Comparison of ENCODE assay signal across 26 cellular contexts in genomic region chr1:56834137-56834900, GRCh38. TPM values are rescaled to one million over a fixed set of nuclear protein-coding genes. Genes with fewer than 3 reads are reported as not detected.
DNase-seq lines count a peak whose midpoint lies in the region; ATAC-seq, FAIRE-seq and TF ChIP-seq lines count a peak whose summit lies in the region.
"Had no signal": no experiment of that assay in that cellular context is flagged by ENCODE, and none has a peak within 500 bp of the region (broad histone marks: within the 10 kb centered on the region; RNA-seq: fewer than 3 reads in every experiment).

No MANE protein-coding gene starts in this region.

- FAIRE-seq in HepG2 (lab: Jason Lieb, UNC): no peak
- FAIRE-seq: A549, GM12891, GM18507 had no signal

- no TSS peak for BruUV-seq in HepG2 (replicated peaks; lab: Mats Ljungman, UMichigan)

- H3K27me3 Mint-ChIP-seq in immature natural killer cell (ENCODE audit: low read depth in 3 of 3) (peaks cover 2 to 6% (median 3%) of the 10 kb centered on the region in 3 donors), neural crest cell (ENCODE audit: low read depth) (peaks cover 2% of the 10 kb centered on the region)

- peaks cover 5% of the 10 kb centered on the region for H3F3A ChIP-seq in SK-N-SH (replicated peaks; ENCODE audit: insufficient read depth)

- H3K9me2 ChIP-seq in SK-N-SH: no peaks in the 10 kb centered on the region

- no peaks in the 10 kb centered on the region for H4K20me1 ChIP-seq in HepG2 (ENCODE audit: insufficient read depth, low read length)
- H4K20me1 ChIP-seq in SK-N-SH (ENCODE audit: insufficient read depth): no peaks in the 10 kb centered on the region

- H3K27ac ChIP-seq in HepG2 (ENCODE audit: extremely low read length, insufficient read depth, low read length) (no peak overlapping the region), right lobe of liver (peak overlapping the region in 1 of 3 donors; percentile 79), SK-N-SH (ENCODE audit: low read depth in 2 of 2, low read length in 1 of 2) (no peak overlapping the region)
- H3K27ac ChIP-seq: A549 had no signal

- H3K27ac Mint-ChIP-seq in immature natural killer cell (peak overlapping the region in 5 of 6 donors; percentile 13 to 80 (median 54)), neural crest cell (ENCODE audit: unreplicated experiment) (peak overlapping the region; percentile 20)
- H3K27ac Mint-ChIP-seq: CD4-positive, alpha-beta memory T cell; GM23338; H9 had no signal

- H2AFZ ChIP-seq in HepG2 (ENCODE audit: low read length): no peak overlapping the region
- H2AFZ ChIP-seq in SK-N-SH (ENCODE audit: low read depth): no peak overlapping the region
- H2AFZ ChIP-seq: GM23338 had no signal

- H3K4me2 ChIP-seq in HepG2 (ENCODE audit: low read depth, low read length) (no peak overlapping the region), SK-N-SH (no peak overlapping the region)
- H3K4me2 ChIP-seq: A549, GM23338 had no signal

- H3K36me3 ChIP-seq in HepG2 (replicated peaks in 1 of 2; ENCODE audit: control insufficient read depth in 1 of 2, insufficient read depth in 2 of 2, low read length in 2 of 2): no peaks in the 10 kb centered on the region
- no peaks in the 10 kb centered on the region for H3K36me3 ChIP-seq in right lobe of liver
- H3K36me3 ChIP-seq in SK-N-SH (replicated peaks in 1 of 2; ENCODE audit: control insufficient read depth in 1 of 2, insufficient read depth in 2 of 2, low read length in 1 of 2): no peaks in the 10 kb centered on the region

- in situ Hi-C loops in HepG2 (cut with HindIII; ENCODE audit: extremely low pct_ligation_motif_present, low pct_unique_long_range_greater_than_20kb): loop anchor here (5.0 to 25.0 kb wide), 4 partner anchors 133 to 1203 kb away; partner anchors contain the start of gene C8B

- ATAC-seq in HepG2: no peak
- no peak for ATAC-seq in right lobe of liver
- ATAC-seq in GM19395 (IDR thresholded peaks at IDR 0.05; ENCODE audit: unreplicated experiment): no peak
- ATAC-seq: A549, GM23338, HCT116 had no signal

- CTCF ChIA-PET in HepG2 (lab: Yijun Ruan, JAX; ENCODE audit: low intra/inter-chr PET ratio, low total read pairs) (no interaction called here), SK-N-SH (lab: Yijun Ruan, JAX) (interaction anchor here (0.9 to 3.1 kb wide), 5 partner anchors 10 to 1713 kb away, joined by 3 to 13 read pairs (median 3); partner anchors contain the start of gene OMA1)

- TF ChIP-seq RAD21 in HepG2 (CRISPR knock-in tag; IDR thresholded peaks at IDR 0.05) (no peak), SK-N-SH (IDR thresholded peaks at IDR 0.05; ENCODE audit: low read length) (no peak)

- DNase-seq in HepG2 (ENCODE audit: low spot score): no peak
- DNase-seq in right lobe of liver: no peak
- DNase-seq in immature natural killer cell: peak; percentile 20 to 37 (median 31)
- DNase-seq in neural crest cell (ENCODE audit: low read depth, low spot score): no peak
- DNase-seq in AG08395 (ENCODE audit: low spot score): no peak
- DNase-seq in SK-N-SH: no peak
- DNase-seq: 8988T; ACHN; C1 segment of cervical spinal cord; Calu3; CD4-positive, alpha-beta memory T cell; COR-L47; DMS53; DMS79 treated with DMSO at 0.1 percent for 48 hours; GF-D8; H9 had no signal

- TF ChIP-seq CTCF in HepG2 (CRISPR knock-in tag; IDR thresholded peaks at IDR 0.05): no peak
- no peak for TF ChIP-seq CTCF in right lobe of liver (IDR thresholded peaks at IDR 0.05)
- no peak for TF ChIP-seq CTCF in neural crest cell (conservative IDR thresholded peaks at IDR 0.05)
- no peak for TF ChIP-seq CTCF in SK-N-SH (IDR thresholded peaks at IDR 0.05)

- no peak for TF ChIP-seq POLR2A in HepG2 (IDR thresholded peaks at IDR 0.05; ENCODE audit: insufficient read depth in 1 of 2, low read depth in 2 of 2, low read length in 2 of 2)
- TF ChIP-seq POLR2A in right lobe of liver (IDR thresholded peaks at IDR 0.05): no peak

- H3K9me3 Mint-ChIP-seq in immature natural killer cell: peaks cover 0 to 4% (median under 1%) of the 10 kb centered on the region in 6 donors
- no peaks in the 10 kb centered on the region for H3K9me3 Mint-ChIP-seq in neural crest cell
- H3K9me3 Mint-ChIP-seq: GM23338, H9 had no signal

- 97% methylated on average over 5 of the region's 5 CpGs for WGBS in HepG2 (ENCODE audit: low lambda C conversion rate)
- 90% methylated on average over 2 of the region's 5 CpGs for WGBS in right lobe of liver (ENCODE audit: insufficient coverage, low coverage, low lambda C conversion rate, missing lambda C conversion rate)
- 78% methylated on average over 5 of the region's 5 CpGs for WGBS in SK-N-SH (ENCODE audit: low lambda C conversion rate)

- intact Hi-C loops in HepG2 (cut with micrococcal nuclease; ENCODE audit: unreplicated experiment) (loop anchor here (2.0 kb wide), 1 partner anchor 76 kb away; no protein-coding TSS in a partner anchor), right lobe of liver (cut with DNase I) (loop anchor here in 1 of 2 donors (5.0 kb wide), 1 partner anchor 508 kb away; no protein-coding TSS in a partner anchor)

- H3K36me3 Mint-ChIP-seq in immature natural killer cell (peaks cover 0 to 3% (median 3%) of the 10 kb centered on the region in 3 donors), neural crest cell (ENCODE audit: low read depth) (no peaks in the 10 kb centered on the region)
- H3K36me3 Mint-ChIP-seq: CD4-positive, alpha-beta memory T cell had no signal

- H3K4me1 Mint-ChIP-seq in immature natural killer cell (peaks cover 36 to 38% of the 10 kb centered on the region in 2 donors), neural crest cell (peaks cover 9% of the 10 kb centered on the region)

- H3K9ac ChIP-seq in HepG2 (ENCODE audit: insufficient read depth, low read depth, low read length): no peak overlapping the region
- H3K9ac ChIP-seq in SK-N-SH: no peak overlapping the region

- H3K4me3 ChIP-seq in HepG2 (replicated peaks in 1 of 3; ENCODE audit: insufficient read depth in 1 of 3, low read depth in 2 of 3, low read length in 3 of 3) (no peak overlapping the region), right lobe of liver (no peak overlapping the region), SK-N-SH (ENCODE audit: low read depth in 2 of 2, low read length in 1 of 2) (no peak overlapping the region)
- H3K4me3 ChIP-seq: A549, GM23338 had no signal

- no peaks in the 10 kb centered on the region for H3K79me2 ChIP-seq in HepG2 (ENCODE audit: insufficient read depth, low read length)
- no peaks in the 10 kb centered on the region for H3K79me2 ChIP-seq in SK-N-SH (ENCODE audit: insufficient read depth)

- TF ChIP-seq EP300 in HepG2 (IDR thresholded peaks at IDR 0.05; ENCODE audit: low read depth in 2 of 2, low read length in 2 of 2): no peak
- no peak for TF ChIP-seq EP300 in HepG2 (CRISPR knock-in tag; IDR thresholded peaks at IDR 0.05; ENCODE audit: borderline replicate concordance)
- TF ChIP-seq EP300 in SK-N-SH (IDR thresholded peaks at IDR 0.05; ENCODE audit: borderline replicate concordance in 1 of 2, low read depth in 1 of 2, low read length in 1 of 2): no peak

- H3K9me3 ChIP-seq in HepG2 (ENCODE audit: low read length) (peaks cover 3% of the 10 kb centered on the region; the same call in 1 of the 2 replicates), right lobe of liver (no peaks in the 10 kb centered on the region), SK-N-SH (no peaks in the 10 kb centered on the region)
- H3K9me3 ChIP-seq: A549 had no signal

- H3K4me3 Mint-ChIP-seq in immature natural killer cell (peak overlapping the region in 2 of 5 donors; percentile 64 to 73), neural crest cell (no peak overlapping the region)
- H3K4me3 Mint-ChIP-seq: CD4-positive, alpha-beta memory T cell; GM23338; H9 had no signal

- peaks cover 57% of the 10 kb centered on the region for H3K4me1 ChIP-seq in HepG2 (ENCODE audit: insufficient read depth, low read length)
- H3K4me1 ChIP-seq in right lobe of liver: peaks cover 0 to 22% (median 5%) of the 10 kb centered on the region in 4 donors
- peaks cover 0 to 3% of the 10 kb centered on the region in 2 experiments; a peak in 1 of 4 replicates for H3K4me1 ChIP-seq in SK-N-SH (ENCODE audit: control insufficient read depth in 1 of 2, insufficient read depth in 2 of 2, low read depth in 1 of 2, low read length in 1 of 2)
- H3K4me1 ChIP-seq: A549 had no signal

- POLR2A ChIA-PET in HepG2 (lab: Yijun Ruan, JAX) (interaction anchor here (1.2 to 2.0 kb wide), 3 partner anchors 15 to 226 kb away, joined by 3 to 5 read pairs (median 4); partner anchors contain the start of gene FYB2), SK-N-SH (lab: Yijun Ruan, JAX) (no interaction called here)

- H3K27me3 ChIP-seq in HepG2 (ENCODE audit: control insufficient read depth in 1 of 2, insufficient read depth in 2 of 2, low read length in 2 of 2): no peaks in the 10 kb centered on the region
- H3K27me3 ChIP-seq in right lobe of liver: no peaks in the 10 kb centered on the region
- no peaks in the 10 kb centered on the region for H3K27me3 ChIP-seq in SK-N-SH (ENCODE audit: insufficient read depth)

RNA-seq across cellular contexts. Expression of gene FYB2, which starts 15.1 kb away (rescaled TPM):
- total RNA-seq in HepG2 (2016; rRNA removed; fragmentation: Illumina TruSeq; extraction: Trizol) (1.4 and 2.7 TPM in 2 replicates), right lobe of liver (10 to 100 TPM; 11.2 to 27.5 (median 16.1) TPM), neural crest cell (not detected in 2 replicates)
- total RNA-seq in HepG2 (2016; cell fraction: cytosol; rRNA removed; fragmentation: Illumina TruSeq; extraction: Trizol; ENCODE audit: low read depth): 1.7 and 2.4 TPM in 2 replicates
- total RNA-seq in HepG2 (2016; cell fraction: insoluble cytoplasmic fraction; rRNA removed; fragmentation: Illumina TruSeq; extraction: Trizol): 1.5 and 3.1 TPM in 2 replicates
- total RNA-seq in HepG2 (2016; cell fraction: membrane; rRNA removed; fragmentation: Illumina TruSeq; extraction: Trizol): 1.2 and 2.0 TPM in 2 replicates
- 11.1 and 11.4 TPM in 2 replicates for total RNA-seq in HepG2 (2016; cell fraction: nucleus; rRNA removed; fragmentation: Illumina TruSeq; extraction: Trizol)
- polyA plus RNA-seq in HepG2 (2011; rRNA removed) (0.97 and 1.2 TPM in 2 replicates), immature natural killer cell (not detected), SK-N-SH (2012; rRNA removed) (not detected in 2 replicates)
- 0.26 and 0.27 TPM in 2 replicates for polyA plus RNA-seq in HepG2 (2011; cell fraction: cytosol; rRNA removed)
- 2.6 and 2.8 TPM in 2 replicates for polyA plus RNA-seq in HepG2 (2011; cell fraction: nucleus; rRNA removed)
- polyA plus RNA-seq in HepG2 (2012): 1.1 and 3.2 TPM in 2 replicates
- polyA plus RNA-seq in HepG2 (2016; cell fraction: cytosol; fragmentation: Illumina TruSeq; extraction: Trizol; ENCODE audit: low read depth): 0.27 and 0.46 TPM in 2 replicates
- 1.7 and 2.0 TPM in 2 replicates for polyA plus RNA-seq in HepG2 (2016; cell fraction: insoluble cytoplasmic fraction; fragmentation: Illumina TruSeq; extraction: Trizol; ENCODE audit: low read depth)
- 0.68 and 0.72 TPM in 2 replicates for polyA plus RNA-seq in HepG2 (2016; cell fraction: membrane; fragmentation: Illumina TruSeq; extraction: Trizol; ENCODE audit: low read depth)
- polyA plus RNA-seq in HepG2 (2016; cell fraction: nucleus; fragmentation: Illumina TruSeq; extraction: Trizol; ENCODE audit: insufficient read depth, low read depth): 20.1 and 21.0 TPM in 2 replicates
- 0.46 TPM in 1 of 2 replicates, not detected in the other for polyA minus RNA-seq in HepG2 (2011; rRNA and poly(A)+ RNA removed; ENCODE audit: low replicate concordance)
- not detected in 2 replicates for polyA minus RNA-seq in HepG2 (2011; cell fraction: cytosol; rRNA and poly(A)+ RNA removed)
- polyA minus RNA-seq in HepG2 (2011; cell fraction: nucleus; rRNA and poly(A)+ RNA removed): 4.2 and 6.5 TPM in 2 replicates
- polyA plus RNA-seq in SK-N-SH (2012; cell fraction: cytosol; rRNA removed): 0.03 TPM in 1 of 2 replicates, not detected in the other
- not detected in 2 replicates for polyA plus RNA-seq in SK-N-SH (2012; cell fraction: nucleus; rRNA removed)
- total RNA-seq: Calu3; CD4-positive, alpha-beta memory T cell; Daoy; G401; GM23338; H4 had no signal
- polyA plus RNA-seq: A549; BJ; CD4-positive, alpha-beta memory T cell had no signal

RNA-seq across cellular contexts. Expression of gene C8A, which starts 20.3 kb away (rescaled TPM):
- total RNA-seq in HepG2 (2016; rRNA removed; fragmentation: Illumina TruSeq; extraction: Trizol): 8.6 and 15.0 TPM in 2 replicates
- total RNA-seq in HepG2 (2016; cell fraction: cytosol; rRNA removed; fragmentation: Illumina TruSeq; extraction: Trizol; ENCODE audit: low read depth): 1.9 and 2.2 TPM in 2 replicates
- 8.1 and 16.4 TPM in 2 replicates for total RNA-seq in HepG2 (2016; cell fraction: insoluble cytoplasmic fraction; rRNA removed; fragmentation: Illumina TruSeq; extraction: Trizol)
- 2.2 and 2.8 TPM in 2 replicates for total RNA-seq in HepG2 (2016; cell fraction: membrane; rRNA removed; fragmentation: Illumina TruSeq; extraction: Trizol)
- total RNA-seq in HepG2 (2016; cell fraction: nucleus; rRNA removed; fragmentation: Illumina TruSeq; extraction: Trizol): 18.2 and 18.5 TPM in 2 replicates
- polyA plus RNA-seq in HepG2 (2011; rRNA removed): 10.5 and 13.9 TPM in 2 replicates
- 7.0 and 11.2 TPM in 2 replicates for polyA plus RNA-seq in HepG2 (2011; cell fraction: cytosol; rRNA removed)
- 11.8 and 19.3 TPM in 2 replicates for polyA plus RNA-seq in HepG2 (2011; cell fraction: nucleus; rRNA removed)
- polyA plus RNA-seq in HepG2 (2012): 13.4 and 17.8 TPM in 2 replicates
- polyA plus RNA-seq in HepG2 (2016; cell fraction: cytosol; fragmentation: Illumina TruSeq; extraction: Trizol; ENCODE audit: low read depth): 0.87 and 1.2 TPM in 2 replicates
- polyA plus RNA-seq in HepG2 (2016; cell fraction: insoluble cytoplasmic fraction; fragmentation: Illumina TruSeq; extraction: Trizol; ENCODE audit: low read depth): 5.5 and 7.6 TPM in 2 replicates
- 1.2 and 1.7 TPM in 2 replicates for polyA plus RNA-seq in HepG2 (2016; cell fraction: membrane; fragmentation: Illumina TruSeq; extraction: Trizol; ENCODE audit: low read depth)
- 16.2 and 17.1 TPM in 2 replicates for polyA plus RNA-seq in HepG2 (2016; cell fraction: nucleus; fragmentation: Illumina TruSeq; extraction: Trizol; ENCODE audit: insufficient read depth, low read depth)
- 9.1 TPM in 1 of 2 replicates, not detected in the other for polyA minus RNA-seq in HepG2 (2011; rRNA and poly(A)+ RNA removed; ENCODE audit: low replicate concordance)
- 3.6 and 6.2 TPM in 2 replicates for polyA minus RNA-seq in HepG2 (2011; cell fraction: cytosol; rRNA and poly(A)+ RNA removed)
- 12.5 and 18.2 TPM in 2 replicates for polyA minus RNA-seq in HepG2 (2011; cell fraction: nucleus; rRNA and poly(A)+ RNA removed)
- total RNA-seq in right lobe of liver: 100 to 1,000 TPM; 177 to 432 (median 299) TPM
- not detected for polyA plus RNA-seq in immature natural killer cell
- not detected in 2 replicates for total RNA-seq in neural crest cell
- polyA plus RNA-seq in SK-N-SH (2012; rRNA removed): not detected in 2 replicates
- polyA plus RNA-seq in SK-N-SH (2012; cell fraction: cytosol; rRNA removed): not detected in 2 replicates
- polyA plus RNA-seq in SK-N-SH (2012; cell fraction: nucleus; rRNA removed): not detected in 2 replicates
- total RNA-seq: Calu3; CD4-positive, alpha-beta memory T cell; Daoy; G401; GM23338; H4; H9 had no signal
- polyA plus RNA-seq: A549; BJ; CD4-positive, alpha-beta memory T cell; GM23338 had no signal

Comparison
In these comparisons a context has a peak if more than half of its experiments do, and no peak if none do; other contexts are left out.
1. DNase-seq: peak in immature natural killer cell (3 of 3); none in HepG2 (single experiment), right lobe of liver (0 of 3), neural crest cell (single experiment), AG08395 (single experiment) and SK-N-SH (single experiment).